In genomic region chr19:22633706-22634449, GRCh38 we compare ENCODE assay signal across 8 cellular contexts. TPM values are rescaled to one million over a fixed set of nuclear protein-coding genes. Genes with fewer than 3 reads are reported as not detected.
A peak's percentile ranks its signal among the peaks of the same experiment; 100 is the strongest.
DNase-seq lines count a peak whose midpoint lies in the region; ATAC-seq, FAIRE-seq and TF ChIP-seq lines count a peak whose summit lies in the region.
"Not testable (repeated sequence)": the region's sequence is repeated elsewhere in the genome, so short reads cannot be mapped to it uniquely, and the experiment has no call there.

Gene ZNF492 (plus strand): TSS chr19:22634324. CDS start chr19:22653400, 19,076 bp downstream.

- peak within 1 kb of the TSS in 10 of 11 experiments; percentile 49 to 79 (median 77); a peak in 19 of 22 replicates for H3K27ac ChIP-seq in BLaER1 treated with 17β-estradiol and CSF1 and Interleukin-3, amounts not matched to agents 10 nM and 100 nM
- H3K27ac ChIP-seq in heart right ventricle = peak within 1 kb of the TSS in 6 of 10 donors; percentile 9 to 75 (median 47)
- H3K27ac ChIP-seq in pancreas = not testable (repeated sequence)

- H3K27me3 ChIP-seq in BLaER1 treated with 17β-estradiol and CSF1 and Interleukin-3, amounts not matched to agents 10 nM and 100 nM; heart right ventricle; pancreas: not testable (repeated sequence)

- 2 to 17% methylated on average over 36 of the region's 36 CpGs for WGBS in heart right ventricle, 2 donors
- 21 to 25% methylated on average over 36 of the region's 36 CpGs for WGBS in pancreas, 2 donors

- peak within 1 kb of the TSS; percentile 53 to 73 (median 66) for H3K4me2 ChIP-seq in BLaER1 treated with 17β-estradiol and CSF1 and Interleukin-3, amounts not matched to agents 10 nM and 100 nM

- H3K36me3 ChIP-seq in BLaER1 treated with 17β-estradiol and CSF1 and Interleukin-3, amounts not matched to agents 10 nM and 100 nM = peaks cover 0 to 32% (median 13%) of the 10 kb centered on the region in 11 experiments; a peak in 11 of 22 replicates
- not testable (repeated sequence) for H3K36me3 ChIP-seq in heart right ventricle, pancreas

- H3K9me3 ChIP-seq in BLaER1 treated with 17β-estradiol and CSF1 and Interleukin-3, amounts not matched to agents 10 nM and 100 nM (replicated peaks in 1 of 11) = peaks cover 46 to 83% (median 70%) of the 10 kb centered on the region in 11 experiments
- H3K9me3 ChIP-seq in heart right ventricle = peaks cover 0 to 26% (median 5%) of the 10 kb centered on the region in 11 donors
- not testable (repeated sequence) for H3K9me3 ChIP-seq in pancreas

- not testable (repeated sequence) for TF ChIP-seq CTCF in heart right ventricle (IDR thresholded peaks at IDR 0.05); pancreas (IDR thresholded peaks at IDR 0.05)

- H3K4me1 ChIP-seq in BLaER1 treated with 17β-estradiol and CSF1 and Interleukin-3, amounts not matched to agents 10 nM and 100 nM; pancreas: not testable (repeated sequence)
- peaks cover 0 to 11% (median 4%) of the 10 kb centered on the region in 9 donors for H3K4me1 ChIP-seq in heart right ventricle

- DNase-seq in NCI-H774 (lab: John Stamatoyannopoulos, UW) (peak; percentile 1), brain pericyte (ENCODE audit: low read depth, low spot score) (peak; percentile 58), heart right ventricle (peak; percentile 88 to 94), pancreas (peak; percentile 72 to 88 (median 82))
- peak; percentile 55 to 65 for DNase-seq in activated CD8-positive, alpha-beta memory T cell treated with anti-CD3 and anti-CD28 coated beads for 1 hour (ENCODE audit: extremely low read depth in 1 of 2, low read depth in 1 of 2)
- DNase-seq in stimulated activated CD8-positive, alpha-beta memory T cell treated with anti-CD3 and anti-CD28 coated beads, Interleukin-2, amount 100 ng/mL, for 48 hours (ENCODE audit: low read depth in 2 of 2) = peak; percentile 49 to 63

- intact Hi-C loops in heart right ventricle (cut with DNase I); pancreas (cut with DNase I): not testable (repeated sequence)

- H4K20me1 ChIP-seq in BLaER1 treated with 17β-estradiol and CSF1 and Interleukin-3, amounts not matched to agents 10 nM and 100 nM = not testable (repeated sequence)

- FAIRE-seq in pancreas (lab: Jason Lieb, UNC) = not testable (repeated sequence)

- ATAC-seq in GM21723 (IDR thresholded peaks at IDR 0.05; ENCODE audit: unreplicated experiment) = peak; percentile 93
- ATAC-seq in heart right ventricle = peak; percentile 97 to 100 (median 98)
- peak; percentile 95 to 99 (median 98) for ATAC-seq in pancreas

- H3K4me3 ChIP-seq in BLaER1 treated with 17β-estradiol and CSF1 and Interleukin-3, amounts not matched to agents 10 nM and 100 nM = peak within 1 kb of the TSS; percentile 65 to 79 (median 72)
- H3K4me3 ChIP-seq in heart right ventricle = peak within 1 kb of the TSS; percentile 19 to 95 (median 72)
- peak within 1 kb of the TSS in 3 of 4 donors; percentile 58 to 70 (median 63) for H3K4me3 ChIP-seq in pancreas

- H3K9ac ChIP-seq in BLaER1 treated with 17β-estradiol and CSF1 and Interleukin-3, amounts not matched to agents 10 nM and 100 nM = peak within 1 kb of the TSS; percentile 67 to 85 (median 81)

RNA-seq across cellular contexts. Expression of gene ZNF492, which starts in this region (rescaled TPM):
- total RNA-seq in heart right ventricle (under 1 TPM in 6 of 10 donors, not detected in 4; 0.09 to 0.17 (median 0.13) TPM), pancreas (under 1 TPM in 4 of 6 donors, not detected in 2; 0.06 to 0.31 (median 0.14) TPM)
- polyA plus RNA-seq in heart right ventricle (under 1 TPM in 1 of 2 donors, not detected in 1; 0.06 TPM), pancreas (under 1 TPM in 1 of 2 donors, not detected in 1; 0.05 TPM)

Comparison
In these comparisons a context has a peak if more than half of its experiments do, and no peak if none do; other contexts are left out.
1. Peak in DNase-seq, ATAC-seq, H3K4me3 ChIP-seq and H3K27ac ChIP-seq in heart right ventricle; RNA of the gene not detected or under 1 TPM.
2. Peak in DNase-seq, ATAC-seq and H3K4me3 ChIP-seq in pancreas; RNA of the gene not detected or under 1 TPM.
3. DNase-seq: peak in every context shown above with its lines; median percentile 91 in heart right ventricle; 82 in pancreas; 60 in activated CD8-positive, alpha-beta memory T cell treated with anti-CD3 and anti-CD28 coated beads for 1 hour; 58 in brain pericyte; 56 in stimulated activated CD8-positive, alpha-beta memory T cell treated with anti-CD3 and anti-CD28 coated beads, Interleukin-2, amount 100 ng/mL, for 48 hours; 1 in NCI-H774.